8 cellular contexts compared by ENCODE assay signal in the genomic region with DNA sequence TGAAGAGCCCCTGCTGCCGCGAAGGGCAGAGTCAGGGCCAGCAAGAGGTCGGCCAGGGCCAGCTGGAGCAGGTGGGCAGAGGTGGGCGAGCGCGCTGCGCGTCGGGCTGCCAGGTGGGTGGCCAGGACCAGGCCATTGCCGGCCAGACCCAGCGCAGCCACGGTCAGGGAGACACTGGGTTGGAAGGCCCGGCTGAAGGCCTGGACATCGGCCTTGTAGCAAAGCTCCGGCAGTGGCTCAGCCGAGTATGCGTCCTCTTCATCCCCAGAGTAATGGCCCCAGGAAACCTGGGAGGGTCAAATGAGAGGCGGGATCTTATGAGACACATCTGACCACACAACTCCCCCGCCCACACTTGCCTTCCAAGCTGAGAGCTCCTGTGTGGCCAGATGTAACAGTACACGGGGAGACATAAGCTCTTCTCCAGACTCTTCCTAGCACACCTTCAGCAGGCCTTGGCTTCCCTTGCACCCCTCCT. TPM values are rescaled to one million over a fixed set of nuclear protein-coding genes. Genes with fewer than 3 reads are reported as not detected.
DNase-seq lines count a peak whose midpoint lies in the region; ATAC-seq and TF ChIP-seq lines count a peak whose summit lies in the region.

No MANE protein-coding gene starts in this region.

- CTCF ChIA-PET in CD8-positive, alpha-beta memory T cell (lab: Charles Lee) = interaction anchor here (1.3 to 4.9 kb wide), 9 partner anchors 9 to 102 kb away, joined by 3 to 44 read pairs (median 5); a partner anchor contains a TSS

- ATAC-seq in natural killer cell (no peak), HG03460 (IDR thresholded peaks at IDR 0.05; ENCODE audit: unreplicated experiment) (no peak), GM19351 (IDR thresholded peaks at IDR 0.05; ENCODE audit: unreplicated experiment) (no peak)

- TF ChIP-seq CTCF in colonic mucosa (IDR thresholded peaks at IDR 0.05) = no peak
- TF ChIP-seq CTCF in natural killer cell (IDR thresholded peaks at IDR 0.05) = no peak

- no peaks in the 10 kb centered on the region for H3K36me3 ChIP-seq in CD8-positive, alpha-beta memory T cell (ENCODE audit: insufficient read depth, low read length)
- no peaks in the 10 kb centered on the region for H3K36me3 ChIP-seq in colonic mucosa

- H3K9ac ChIP-seq in colonic mucosa (ENCODE audit: low read depth in 2 of 2, low read length in 2 of 2) = peak overlapping the region; percentile 26 to 68

- intact Hi-C loops in colonic mucosa (cut with DNase I) = loop anchor here (10.0 kb wide), 1 partner anchor 96 kb away; no protein-coding TSS in a partner anchor
- intact Hi-C loops in natural killer cell (cut with micrococcal nuclease) = no loop called here

- peak overlapping the region; percentile 56 to 89 (median 64) for H3K4me3 Mint-ChIP-seq in CD8-positive, alpha-beta memory T cell
- peak overlapping the region; percentile 72 to 82 (median 76) for H3K4me3 Mint-ChIP-seq in IgD-negative memory B cell
- peak overlapping the region; percentile 77 for H3K4me3 Mint-ChIP-seq in natural killer cell

- peaks cover 47 to 70% (median 58%) of the 10 kb centered on the region in 3 donors for H3K4me1 Mint-ChIP-seq in CD8-positive, alpha-beta memory T cell
- H3K4me1 Mint-ChIP-seq in IgD-negative memory B cell (peaks cover 29 to 37% (median 33%) of the 10 kb centered on the region in 3 donors), natural killer cell (peaks cover 25 to 56% of the 10 kb centered on the region in 2 donors)

- no peaks in the 10 kb centered on the region for H3K36me3 Mint-ChIP-seq in CD8-positive, alpha-beta memory T cell
- H3K36me3 Mint-ChIP-seq in IgD-negative memory B cell (no peaks in the 10 kb centered on the region), natural killer cell (no peaks in the 10 kb centered on the region)

- H3K4me1 ChIP-seq in CD8-positive, alpha-beta memory T cell (ENCODE audit: insufficient read depth, low read length) = peaks cover 65% of the 10 kb centered on the region
- peaks cover 41% of the 10 kb centered on the region for H3K4me1 ChIP-seq in colonic mucosa

- POLR2A ChIA-PET in CD8-positive, alpha-beta memory T cell (lab: Charles Lee) = interaction anchor here (0.6 kb wide), 1 partner anchor 1574 kb away, joined by 8 read pairs; no protein-coding TSS in a partner anchor

- H3K27ac ChIP-seq in CD8-positive, alpha-beta memory T cell (ENCODE audit: low read depth, low read length) = peak overlapping the region; percentile 53
- peak overlapping the region; percentile 95 for H3K27ac ChIP-seq in colonic mucosa

- peak overlapping the region in 4 of 8 donors; percentile 21 to 75 (median 56) for H3K27ac Mint-ChIP-seq in CD8-positive, alpha-beta memory T cell
- peak overlapping the region; percentile 6 to 83 (median 47) for H3K27ac Mint-ChIP-seq in IgD-negative memory B cell
- peak overlapping the region; percentile 50 to 81 for H3K27ac Mint-ChIP-seq in natural killer cell

- H3K9me3 ChIP-seq in CD8-positive, alpha-beta memory T cell (ENCODE audit: low read length) = no peaks in the 10 kb centered on the region
- H3K9me3 ChIP-seq in colonic mucosa = no peaks in the 10 kb centered on the region

- DNase-seq in CD8-positive, alpha-beta memory T cell = no peak
- no peak for DNase-seq in colonic mucosa
- DNase-seq in natural killer cell = no peak
- no peak for DNase-seq in nucleus accumbens (lab: John Stamatoyannopoulos, UW)
- DNase-seq in NCI-H446 (lab: John Stamatoyannopoulos, UW) = no peak

- H3K27me3 Mint-ChIP-seq in CD8-positive, alpha-beta memory T cell = peaks cover 28 to 35% of the 10 kb centered on the region in 2 donors
- peaks cover 21% of the 10 kb centered on the region for H3K27me3 Mint-ChIP-seq in IgD-negative memory B cell
- H3K27me3 Mint-ChIP-seq in natural killer cell (ENCODE audit: low read depth in 2 of 2) = peaks cover 31 to 37% of the 10 kb centered on the region in 2 donors

- no peaks in the 10 kb centered on the region for H3K9me3 Mint-ChIP-seq in CD8-positive, alpha-beta memory T cell
- H3K9me3 Mint-ChIP-seq in IgD-negative memory B cell (no peaks in the 10 kb centered on the region), natural killer cell (no peaks in the 10 kb centered on the region)

- peak overlapping the region; percentile 66 for H3K4me3 ChIP-seq in CD8-positive, alpha-beta memory T cell (ENCODE audit: low read length)
- peak overlapping the region; percentile 38 for H3K4me3 ChIP-seq in colonic mucosa

- H3K27me3 ChIP-seq in CD8-positive, alpha-beta memory T cell (ENCODE audit: insufficient read depth, low read length, poor library complexity, severe bottlenecking) = peaks cover 34% of the 10 kb centered on the region
- peaks cover 7% of the 10 kb centered on the region for H3K27me3 ChIP-seq in colonic mucosa

RNA-seq across cellular contexts. Expression of a gene that starts 1.3 kb away (rescaled TPM):
- under 1 TPM; 0.18 to 0.20 TPM for total RNA-seq in CD8-positive, alpha-beta memory T cell
- 1.9 TPM for polyA plus RNA-seq in CD8-positive, alpha-beta memory T cell
- 2.1 TPM for polyA plus RNA-seq in IgD-negative memory B cell
- total RNA-seq in colonic mucosa (under 1 TPM; 0.56 to 0.86 TPM), natural killer cell (1 to 10 TPM; 1.2 to 2.6 (median 1.2) TPM)

RNA-seq across cellular contexts. Expression of a gene that starts 2.0 kb away (rescaled TPM):
- total RNA-seq in CD8-positive, alpha-beta memory T cell = 1 to 10 TPM; 1.2 to 1.7 TPM
- 1.1 TPM for polyA plus RNA-seq in CD8-positive, alpha-beta memory T cell
- 1.1 TPM for polyA plus RNA-seq in IgD-negative memory B cell
- total RNA-seq in colonic mucosa (1 to 10 TPM; 1.5 to 5.0 TPM), natural killer cell (under 1 TPM; 0.33 to 0.85 (median 0.39) TPM)

RNA-seq across cellular contexts. Expression of a gene that starts 3.6 kb away (rescaled TPM):
- under 1 TPM; 0.38 to 0.70 TPM for total RNA-seq in CD8-positive, alpha-beta memory T cell
- polyA plus RNA-seq in CD8-positive, alpha-beta memory T cell = not detected
- 1.1 TPM for polyA plus RNA-seq in IgD-negative memory B cell
- total RNA-seq in colonic mucosa = 10 to 100 TPM; 14.6 to 17.6 TPM
- total RNA-seq in natural killer cell = 1 to 10 TPM in 1 of 3 donors, under 1 TPM in 2; 0.14 to 1.8 (median 0.26) TPM

RNA-seq across cellular contexts. Expression of a gene that starts 21.3 kb away (rescaled TPM):
- total RNA-seq in CD8-positive, alpha-beta memory T cell = 10 to 100 TPM; 10.6 to 11.6 TPM
- 3.4 TPM for polyA plus RNA-seq in CD8-positive, alpha-beta memory T cell
- polyA plus RNA-seq in IgD-negative memory B cell = 2.5 TPM
- 1 to 10 TPM; 5.6 to 7.7 TPM for total RNA-seq in colonic mucosa
- total RNA-seq in natural killer cell = 10 to 100 TPM in 1 of 3 donors, 1 to 10 TPM in 2; 7.8 to 14.2 (median 9.6) TPM

Comparison
In these comparisons a context has a peak if more than half of its experiments do, and no peak if none do; other contexts are left out.
1. RNA of a gene that starts 3.6 kb away (total RNA-seq): 14.6 to 17.6 TPM in colonic mucosa; 0.38 to 0.70 TPM in CD8-positive, alpha-beta memory T cell and 0.14 to 1.8 TPM in natural killer cell; every median in the first group is over 4 times any median in the second.
2. Peak in every context shown above with its lines, with median percentiles within 50 percentile points of each other: H3K4me3 Mint-ChIP-seq.